Comparison of ENCODE assay signal across 30 cellular contexts in the genomic region with DNA sequence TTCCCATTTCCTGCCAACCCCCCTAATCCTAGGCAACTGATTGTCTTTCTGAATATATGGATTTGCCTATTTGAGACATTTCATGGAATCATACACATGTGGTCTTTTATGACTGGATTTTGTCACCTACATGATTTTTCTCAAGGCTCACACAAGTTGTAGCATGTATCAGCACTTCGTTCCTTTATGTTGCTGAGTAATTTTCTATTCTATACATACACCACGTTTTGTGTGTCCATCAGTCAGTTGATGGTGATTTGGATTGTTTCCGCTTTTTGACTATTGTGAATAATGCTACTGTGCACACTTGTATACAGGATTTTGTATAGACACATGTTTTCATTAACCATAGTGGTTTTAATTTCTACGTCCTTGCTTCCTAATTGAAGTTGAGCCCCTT.
"Had no signal": no experiment of that assay in that cellular context is flagged by ENCODE, and none has a peak within 500 bp of the region (broad histone marks: within the 10 kb centered on the region; RNA-seq: fewer than 3 reads in every experiment).

No MANE protein-coding gene starts in this region.

- H3K4me1 Mint-ChIP-seq: mesothelial cell of epicardium; nephron progenitor cell; neural progenitor cell; stimulated activated naive CD8-positive, alpha-beta T cell treated with anti-CD3 and anti-CD28 coated beads, Interleukin-15, amount 100 ng/mL, for 72 hours had no signal

- H3K27me3 ChIP-seq: left lung, neural progenitor cell, neutrophil, right atrium auricular region, right lobe of liver, tibial nerve, vagina had no signal

- H3K9me3 ChIP-seq: left lung, lower lobe of right lung, neutrophil, right atrium auricular region, right lobe of liver, tibial nerve, vagina had no signal

- DNase-seq: hypothalamus; immature natural killer cell; kidney; left colon; left lung; lower lobe of right lung; mammary epithelial cell; mesendoderm; naive B cell; natural killer cell; nephron progenitor cell; occipital lobe; right lobe of liver; stimulated activated CD4-positive, alpha-beta T cell treated with anti-CD3 and anti-CD28 coated beads, Interleukin-12 subunit alpha, Interleukin-12 subunit beta, amount 100 ng/mL, for 4 hours; stimulated activated CD4-positive, alpha-beta T cell treated with anti-CD3 and anti-CD28 coated beads, Interleukin-15, amount 100 ng/mL, for 24 hours; stimulated activated CD4-positive, alpha-beta T cell treated with anti-CD3 and anti-CD28 coated beads, Interleukin-2, amount 100 ng/mL, for 24 hours; stimulated activated CD4-positive, alpha-beta T cell treated with anti-CD3 and anti-CD28 coated beads, Interleukin-4, amount 100 ng/mL, for 1 hour; stimulated activated naive CD4-positive, alpha-beta T cell; stimulated activated naive CD8-positive, alpha-beta T cell treated with anti-CD3 and anti-CD28 coated beads, Interleukin-15, amount 100 ng/mL, for 72 hours; substantia nigra had no signal

- H3K4me3 Mint-ChIP-seq: immature natural killer cell; mesothelial cell of epicardium; natural killer cell; nephron progenitor cell; neural progenitor cell; stimulated activated naive CD8-positive, alpha-beta T cell treated with anti-CD3 and anti-CD28 coated beads, Interleukin-15, amount 100 ng/mL, for 72 hours; type B pancreatic cell had no signal

- H3K36me3 ChIP-seq: neural progenitor cell, neutrophil, right lobe of liver had no signal

- H3K27ac ChIP-seq: lower lobe of right lung, neural progenitor cell, parathyroid adenoma, right atrium auricular region, right lobe of liver, skin epidermis, tibial nerve, vagina had no signal

- H3K4me1 ChIP-seq: neural progenitor cell, right atrium auricular region, tibial nerve, vagina had no signal

- H3K4me3 ChIP-seq: left lung, lower lobe of right lung, neural progenitor cell, right atrium auricular region, right lobe of liver, skin epidermis, tibial nerve, vagina had no signal

- H3K27ac Mint-ChIP-seq: immature natural killer cell, mesothelial cell of epicardium, natural killer cell, neural progenitor cell, progenitor cell of endocrine pancreas, type B pancreatic cell had no signal

- H3K27me3 Mint-ChIP-seq: naive B cell; stimulated activated naive CD8-positive, alpha-beta T cell treated with anti-CD3 and anti-CD28 coated beads, Interleukin-15, amount 100 ng/mL, for 72 hours; type B pancreatic cell had no signal

- ATAC-seq: left colon; natural killer cell; right lobe of liver; stimulated activated naive CD8-positive, alpha-beta T cell treated with anti-CD3 and anti-CD28 coated beads, Interleukin-15, amount 100 ng/mL, for 72 hours had no signal

- H3K9me3 Mint-ChIP-seq: immature natural killer cell; mesothelial cell of epicardium; naive B cell; natural killer cell; nephron progenitor cell; neural progenitor cell; stimulated activated naive CD8-positive, alpha-beta T cell treated with anti-CD3 and anti-CD28 coated beads, Interleukin-15, amount 100 ng/mL, for 72 hours; type B pancreatic cell had no signal
